In genomic region chr7:10121641-10122040, GRCh38 we compare ENCODE assay signal across 14 cellular contexts.
DNase-seq lines count a peak whose midpoint lies in the region; ATAC-seq, FAIRE-seq and TF ChIP-seq lines count a peak whose summit lies in the region.
"Had no signal": no experiment of that assay in that cellular context is flagged by ENCODE, and none has a peak within 500 bp of the region (broad histone marks: within the 10 kb centered on the region; RNA-seq: fewer than 3 reads in every experiment).

No MANE protein-coding gene starts in this region.

- peak overlapping the region; percentile 78 for H3K27ac ChIP-seq in angular gyrus (ENCODE audit: low read depth, low read length)
- H3K27ac ChIP-seq in mesendoderm (ENCODE audit: low read depth, low read length), result no peak overlapping the region
- no peak overlapping the region for H3K27ac ChIP-seq in WERI-Rb-1

- H2BK15ac ChIP-seq in mesendoderm (replicated peaks; ENCODE audit: low read depth), result no peak overlapping the region

- H3K9me3 ChIP-seq in BE2C (no peaks in the 10 kb centered on the region), WERI-Rb-1 (ENCODE audit: severe bottlenecking) (no peaks in the 10 kb centered on the region)

- H2BK5ac ChIP-seq in mesendoderm (ENCODE audit: low read length), result no peak overlapping the region

- H3K4me1 ChIP-seq in BE2C, result peaks cover 13% of the 10 kb centered on the region
- no peaks in the 10 kb centered on the region for H3K4me1 ChIP-seq in mesendoderm (ENCODE audit: control insufficient read depth, low read depth, low read length)

- H3K79me1 ChIP-seq in mesendoderm (ENCODE audit: low read length), result no peaks in the 10 kb centered on the region

- H4K8ac ChIP-seq in mesendoderm (ENCODE audit: low read depth, low read length), result no peak overlapping the region

- no CpG with 5 or more reads among the region's 2 CpGs for WGBS in mesendoderm (ENCODE audit: extremely low coverage, insufficient coverage, low lambda C conversion rate)

- no peak overlapping the region for H2AK5ac ChIP-seq in mesendoderm (ENCODE audit: low read length)

- no peak for FAIRE-seq in frontal cortex (lab: Jason Lieb, UNC)
- FAIRE-seq: K562, TTC549 had no signal

- peak overlapping the region; percentile 41 for H3K18ac ChIP-seq in mesendoderm (ENCODE audit: low read length)

- ATAC-seq in GM21447 (IDR thresholded peaks at IDR 0.05; ENCODE audit: unreplicated experiment), result no peak
- ATAC-seq: esophagus mucosa, K562 had no signal

- TF ChIP-seq CTCF in BE2C (IDR thresholded peaks at IDR 0.05; ENCODE audit: low read depth, low read length) (no peak), WERI-Rb-1 (IDR thresholded peaks at IDR 0.05; ENCODE audit: low read depth, low read length) (no peak)

- H3K4me3 ChIP-seq in BE2C (ENCODE audit: low read depth, low read length) (peak overlapping the region; percentile 59), mesendoderm (ENCODE audit: low read length) (no peak overlapping the region), WERI-Rb-1 (ENCODE audit: low read depth, low read length) (no peak overlapping the region)
- H3K4me3 ChIP-seq: K562 had no signal

- H3K27me3 ChIP-seq in BE2C (no peaks in the 10 kb centered on the region), mesendoderm (ENCODE audit: insufficient read depth, low read length, poor library complexity) (no peaks in the 10 kb centered on the region), WERI-Rb-1 (ENCODE audit: insufficient read depth, low read depth, severe bottlenecking) (no peaks in the 10 kb centered on the region)

- no peak overlapping the region for H3K9ac ChIP-seq in mesendoderm (ENCODE audit: low read length)

- no peak overlapping the region for H2BK120ac ChIP-seq in mesendoderm (ENCODE audit: low read depth, low read length)

- H3K36me3 ChIP-seq in BE2C, result no peaks in the 10 kb centered on the region
- H3K36me3 ChIP-seq in mesendoderm (ENCODE audit: control insufficient read depth, insufficient read depth, low read length), result no peaks in the 10 kb centered on the region
- H3K36me3 ChIP-seq in WERI-Rb-1, result no peaks in the 10 kb centered on the region

- no peak overlapping the region for H3K56ac ChIP-seq in mesendoderm (ENCODE audit: low read length)

- H3K4me2 ChIP-seq in mesendoderm (ENCODE audit: low read length), result no peak overlapping the region

- no peak overlapping the region for H3K4ac ChIP-seq in mesendoderm (ENCODE audit: low read depth, low read length)

- DNase-seq in BE2C, result peak; percentile 16
- DNase-seq in NCI-H2081 (lab: John Stamatoyannopoulos, UW), result peak; percentile 46 to 69
- DNase-seq in mesendoderm, result peak; percentile 17
- DNase-seq in frontal cortex (ENCODE audit: low spot score in 2 of 2), result no peak
- DNase-seq in WERI-Rb-1, result no peak
- DNase-seq in activated T-cell treated with anti-CD3 and anti-CD28 coated beads for 4 hours, result no peak
- DNase-seq: activated naive CD4-positive, alpha-beta T cell treated with anti-CD3 and anti-CD28 coated beads, Interleukin-2, amount 10 ng/mL, durations not matched to agents 7 days and 5 days; central memory CD4-positive, alpha-beta T cell; stimulated activated CD4-positive, alpha-beta T cell treated with anti-CD3 and anti-CD28 coated beads, Interleukin-1b, Interleukin-23, amount 100 ng/mL, for 48 hours had no signal

- no peaks in the 10 kb centered on the region for H3K79me2 ChIP-seq in mesendoderm (ENCODE audit: control insufficient read depth, insufficient read depth, low read length)

- no peak overlapping the region for H4K5ac ChIP-seq in mesendoderm (ENCODE audit: low read length)

- H3K23ac ChIP-seq in mesendoderm (ENCODE audit: low read length), result no peak overlapping the region

Comparison
In these comparisons a context has a peak if more than half of its experiments do, and no peak if none do; other contexts are left out.
1. DNase-seq: peak in BE2C (single experiment), NCI-H2081 (2 of 2) and mesendoderm (single experiment); none in frontal cortex (0 of 2), WERI-Rb-1 (single experiment) and activated T-cell treated with anti-CD3 and anti-CD28 coated beads for 4 hours (single experiment).